In the genomic region with DNA sequence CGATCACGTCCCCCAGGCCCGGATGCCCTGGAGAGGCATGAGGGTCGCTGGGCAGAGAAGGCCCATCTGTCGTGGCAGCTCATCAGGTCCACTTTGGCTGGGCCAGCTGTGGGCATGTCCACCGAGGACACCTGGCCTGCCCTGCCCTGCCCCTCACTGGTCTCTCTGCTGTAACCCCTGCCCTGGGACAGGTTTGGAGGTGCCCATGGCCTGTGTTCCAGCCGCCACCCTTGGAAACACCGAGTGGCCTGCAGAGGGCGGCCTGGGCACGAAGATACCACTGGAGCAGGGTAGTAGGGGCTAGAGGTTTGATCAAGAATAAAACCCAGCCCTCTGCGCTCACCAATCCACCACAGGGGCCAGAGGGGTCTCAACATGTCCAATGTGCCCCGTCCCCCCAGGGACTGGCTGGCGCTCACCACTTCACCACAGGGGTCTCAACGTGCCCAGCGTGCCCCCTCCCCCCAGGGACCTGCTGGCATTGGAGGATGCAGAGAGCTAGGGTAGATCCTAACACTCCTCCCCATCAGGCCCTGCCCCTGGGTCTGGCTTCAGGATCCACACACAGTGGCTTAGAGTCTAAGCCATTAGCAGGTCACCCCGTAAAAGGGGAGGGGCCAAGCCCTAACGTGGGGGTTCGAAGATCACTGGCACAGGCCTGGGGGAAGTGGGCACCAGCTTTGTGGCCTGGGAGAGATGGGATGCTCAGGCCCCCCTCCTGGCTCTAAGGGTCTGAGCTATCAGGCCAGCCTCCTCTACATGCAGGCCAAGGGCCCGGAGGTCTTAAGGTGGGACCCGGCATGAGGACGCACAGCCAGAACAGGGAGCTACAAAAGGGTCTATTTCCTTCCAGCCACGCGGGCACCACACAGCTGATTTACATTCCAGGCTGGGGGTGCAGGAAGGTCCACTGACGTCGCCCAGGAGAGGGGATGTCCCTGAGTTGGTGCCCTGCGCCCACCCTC, we compare ENCODE assay signal across 1 cellular context.
A peak's percentile ranks its signal among the peaks of the same experiment; 100 is the strongest.
TF ChIP-seq lines count a peak whose summit lies in the region.

No MANE protein-coding gene starts in this region.

TF ChIP-seq in endothelial cell of umbilical vein, 7 proteins besides CTCF, POLR2A, EP300 and RAD21:
- TF ChIP-seq POLR2AphosphoS5 (IDR thresholded peaks at IDR 0.05; ENCODE audit: insufficient read depth, low read depth, low read length) (peak; percentile 10), GATA2 (IDR thresholded peaks at IDR 0.05; ENCODE audit: insufficient read depth, insufficient read length, low read depth, low read length) (no peak)
- TF ChIP-seq, protein P1, sequence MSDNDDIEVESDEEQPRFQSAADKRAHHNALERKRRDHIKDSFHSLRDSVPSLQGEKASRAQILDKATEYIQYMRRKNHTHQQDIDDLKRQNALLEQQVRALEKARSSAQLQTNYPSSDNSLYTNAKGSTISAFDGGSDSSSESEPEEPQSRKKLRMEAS (IDR thresholded peaks at IDR 0.05; ENCODE audit: insufficient read depth, insufficient read length), result no peak
